Comparison of ENCODE assay signal across 21 cellular contexts in the genomic region with DNA sequence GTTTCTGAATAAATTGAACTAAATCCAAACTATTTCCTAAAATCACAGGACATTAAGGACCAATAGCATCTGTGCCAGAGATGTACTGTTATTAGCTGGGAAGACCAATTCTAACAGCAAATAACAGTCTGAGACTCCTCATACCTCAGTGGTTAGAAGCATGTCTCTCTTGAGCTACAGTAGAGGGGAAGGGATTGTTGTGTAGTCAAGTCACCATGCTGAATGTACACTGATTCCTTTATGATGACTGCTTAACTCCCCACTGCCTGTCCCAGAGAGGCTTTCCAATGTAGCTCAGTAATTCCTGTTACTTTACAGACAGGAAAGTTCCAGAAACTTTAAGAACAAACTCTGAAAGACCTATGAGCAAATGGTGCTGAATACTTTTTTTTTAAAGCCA.
"Had no signal": no experiment of that assay in that cellular context is flagged by ENCODE, and none has a peak within 500 bp of the region (broad histone marks: within the 10 kb centered on the region; RNA-seq: fewer than 3 reads in every experiment).

No MANE protein-coding gene starts in this region.

- H3K4me1 ChIP-seq: colonic mucosa, heart right ventricle, neural progenitor cell, tibial nerve had no signal

- H3K9me3 Mint-ChIP-seq: activated CD4-positive, alpha-beta memory T cell treated with anti-CD3 and anti-CD28 coated beads, Interleukin-2, amount 10 ng/mL, durations not matched to agents 7 days and 5 days; activated naive CD8-positive, alpha-beta T cell treated with anti-CD3 and anti-CD28 coated beads for 36 hours; activated T-helper 17 cell treated with anti-CD3 and anti-CD28 coated beads, Interleukin-2, amount 50 U/mL, for 72 hours; central memory CD8-positive, alpha-beta T cell; immature natural killer cell; memory B cell; naive B cell; neural progenitor cell had no signal

- H3K4me3 Mint-ChIP-seq: activated CD4-positive, alpha-beta memory T cell treated with anti-CD3 and anti-CD28 coated beads, Interleukin-2, amount 10 ng/mL, durations not matched to agents 7 days and 5 days; activated CD8-positive, alpha-beta memory T cell treated with anti-CD3 and anti-CD28 coated beads, Interleukin-2, amount 10 ng/mL, durations not matched to agents 7 days and 5 days; activated naive CD8-positive, alpha-beta T cell treated with anti-CD3 and anti-CD28 coated beads for 36 hours; activated T-helper 17 cell treated with anti-CD3 and anti-CD28 coated beads, Interleukin-2, amount 50 U/mL, for 72 hours; central memory CD8-positive, alpha-beta T cell; immature natural killer cell; memory B cell; naive B cell; neural progenitor cell had no signal

- H3K27me3 Mint-ChIP-seq: activated CD4-positive, alpha-beta memory T cell treated with anti-CD3 and anti-CD28 coated beads, Interleukin-2, amount 10 ng/mL, durations not matched to agents 7 days and 5 days; activated CD8-positive, alpha-beta memory T cell treated with anti-CD3 and anti-CD28 coated beads, Interleukin-2, amount 10 ng/mL, durations not matched to agents 7 days and 5 days; activated naive CD8-positive, alpha-beta T cell treated with anti-CD3 and anti-CD28 coated beads for 36 hours; activated T-helper 17 cell treated with anti-CD3 and anti-CD28 coated beads, Interleukin-2, amount 50 U/mL, for 72 hours; central memory CD8-positive, alpha-beta T cell; memory B cell; naive B cell had no signal

- H3K9me3 ChIP-seq: colonic mucosa, heart right ventricle, mucosa of descending colon, tibial nerve had no signal

- H3K27ac ChIP-seq: colonic mucosa, heart right ventricle, neural progenitor cell, tibial nerve had no signal

- H3K27me3 ChIP-seq: colonic mucosa, heart right ventricle, neural progenitor cell, tibial nerve had no signal

- H3K9ac ChIP-seq: neural progenitor cell had no signal

- H3K4me3 ChIP-seq: colonic mucosa, heart right ventricle, mucosa of descending colon, neural progenitor cell, tibial nerve had no signal

- DNase-seq: activated CD4-positive, alpha-beta memory T cell treated with anti-CD3 and anti-CD28 coated beads, Interleukin-2, amount 10 ng/mL, durations not matched to agents 7 days and 5 days; activated CD4-positive, alpha-beta T cell treated with anti-CD3 and anti-CD28 coated beads for 48 hours; activated CD4-positive, CD25-positive, alpha-beta regulatory T cell; activated CD8-positive, alpha-beta memory T cell treated with anti-CD3 and anti-CD28 coated beads, Interleukin-2, amount 10 ng/mL, durations not matched to agents 7 days and 5 days; activated naive CD4-positive, alpha-beta T cell; activated naive CD8-positive, alpha-beta T cell treated with anti-CD3 and anti-CD28 coated beads for 36 hours; colonic mucosa; heart right ventricle; immature natural killer cell; left ventricle myocardium superior; mucosa of descending colon; naive B cell; stimulated activated CD8-positive, alpha-beta memory T cell treated with anti-CD3 and anti-CD28 coated beads, Interleukin-4, amount 100 ng/mL, for 48 hours; stimulated activated naive CD4-positive, alpha-beta T cell; T-helper 1 cell; T-helper 9 cell had no signal

- H3K4me2 ChIP-seq: neural progenitor cell had no signal

- H2AFZ ChIP-seq: neural progenitor cell had no signal

- H3K27ac Mint-ChIP-seq: activated CD4-positive, alpha-beta memory T cell treated with anti-CD3 and anti-CD28 coated beads, Interleukin-2, amount 10 ng/mL, durations not matched to agents 7 days and 5 days; activated CD8-positive, alpha-beta memory T cell treated with anti-CD3 and anti-CD28 coated beads, Interleukin-2, amount 10 ng/mL, durations not matched to agents 7 days and 5 days; activated naive CD8-positive, alpha-beta T cell treated with anti-CD3 and anti-CD28 coated beads for 36 hours; activated T-helper 17 cell treated with anti-CD3 and anti-CD28 coated beads, Interleukin-2, amount 50 U/mL, for 72 hours; immature natural killer cell; memory B cell; neural progenitor cell had no signal

- H3K36me3 ChIP-seq: colonic mucosa had no signal

- ATAC-seq: activated CD8-positive, alpha-beta memory T cell treated with anti-CD3 and anti-CD28 coated beads, Interleukin-2, amount 10 ng/mL, durations not matched to agents 7 days and 5 days; activated T-helper 17 cell treated with anti-CD3 and anti-CD28 coated beads, Interleukin-2, amount 50 U/mL, for 72 hours; heart right ventricle; left ventricle myocardium superior; mucosa of descending colon had no signal

- H3K4me1 Mint-ChIP-seq: activated CD4-positive, alpha-beta memory T cell treated with anti-CD3 and anti-CD28 coated beads, Interleukin-2, amount 10 ng/mL, durations not matched to agents 7 days and 5 days; activated T-helper 17 cell treated with anti-CD3 and anti-CD28 coated beads, Interleukin-2, amount 50 U/mL, for 72 hours; central memory CD8-positive, alpha-beta T cell; immature natural killer cell; memory B cell; naive B cell; neural progenitor cell had no signal
